In the genomic region with DNA sequence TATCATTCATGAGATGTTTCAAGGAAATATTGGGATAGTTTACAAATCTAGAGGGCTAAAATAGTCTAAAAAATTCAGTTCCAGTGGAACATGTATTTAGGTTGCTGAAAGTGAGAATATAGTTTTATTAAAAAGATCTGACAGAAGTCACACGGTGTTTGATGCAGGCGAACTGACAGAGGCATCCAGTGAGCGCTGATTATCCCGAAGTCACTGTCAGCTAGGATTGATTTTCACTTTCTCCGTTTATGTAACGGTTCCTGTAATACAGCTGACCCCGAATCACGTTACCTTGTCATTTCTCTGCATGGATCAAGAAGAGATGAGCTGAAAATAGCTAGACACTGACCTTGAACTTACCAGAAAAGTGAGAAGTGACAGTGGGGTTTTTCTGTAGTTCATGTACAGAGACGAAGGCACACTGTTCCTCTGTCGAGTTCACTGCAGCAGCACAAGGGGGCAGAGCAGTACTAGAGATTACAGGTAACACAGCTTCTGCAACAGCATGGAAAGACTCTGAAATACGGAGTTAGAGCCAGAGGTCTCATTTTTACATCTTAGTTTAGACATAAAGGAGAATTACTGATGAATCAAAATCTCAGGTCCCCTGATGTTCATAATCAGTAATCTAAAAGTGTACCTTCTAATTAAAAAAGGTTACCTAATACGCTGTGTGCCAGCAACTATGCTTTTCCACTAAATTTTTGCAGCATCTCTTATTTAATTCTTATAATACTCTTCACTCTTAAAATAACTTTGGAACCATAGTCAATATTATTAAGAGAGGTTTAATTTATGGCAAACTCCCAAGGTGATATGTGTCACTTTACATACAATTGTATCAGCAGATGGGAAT, we compare ENCODE assay signal across 9 cellular contexts. TPM values are rescaled to one million over a fixed set of nuclear protein-coding genes. Genes with fewer than 3 reads are reported as not detected.
DNase-seq lines count a peak whose midpoint lies in the region; ATAC-seq and TF ChIP-seq lines count a peak whose summit lies in the region.
"Had no signal": no experiment of that assay in that cellular context is flagged by ENCODE, and none has a peak within 500 bp of the region (broad histone marks: within the 10 kb centered on the region; RNA-seq: fewer than 3 reads in every experiment).

No MANE protein-coding gene starts in this region.

- H2AFZ ChIP-seq in neural cell (ENCODE audit: low read depth, low read length), result no peak overlapping the region

- no peaks in the 10 kb centered on the region for H3K36me3 ChIP-seq in endocrine pancreas (ENCODE audit: control insufficient read depth, insufficient read depth, low read length)
- H3K36me3 ChIP-seq in neural cell (ENCODE audit: insufficient read depth, low read length), result no peaks in the 10 kb centered on the region
- H3K36me3 ChIP-seq in transverse colon, result no peaks in the 10 kb centered on the region

- TF ChIP-seq EP300 in neural cell (conservative IDR thresholded peaks at IDR 0.05; ENCODE audit: poor library complexity, severe bottlenecking) (peak; percentile 11), transverse colon (IDR thresholded peaks at IDR 0.05; ENCODE audit: low read depth) (no peak)

- H3K27ac ChIP-seq in neural cell (ENCODE audit: low read length), result no peak overlapping the region
- no peak overlapping the region for H3K27ac ChIP-seq in transverse colon
- H3K27ac ChIP-seq: HL-60 had no signal

- H3K4me1 ChIP-seq in endocrine pancreas (ENCODE audit: control insufficient read depth, insufficient read depth, low read length) (peaks cover 5% of the 10 kb centered on the region), transverse colon (no peaks in the 10 kb centered on the region)

- H3K9me2 ChIP-seq in neural cell (ENCODE audit: insufficient read depth, low read length), result no peaks in the 10 kb centered on the region

- H4K20me1 ChIP-seq in neural cell (ENCODE audit: insufficient read depth), result no peaks in the 10 kb centered on the region

- H3K27me3 ChIP-seq in endocrine pancreas (ENCODE audit: control insufficient read depth, insufficient read depth, low read length), result peaks cover 2% of the 10 kb centered on the region
- H3K27me3 ChIP-seq in neural cell (ENCODE audit: insufficient read depth, low read depth, low read length), result peaks cover 22% of the 10 kb centered on the region
- H3K27me3 ChIP-seq in transverse colon, result no peaks in the 10 kb centered on the region

- H3K4me2 ChIP-seq in neural cell (ENCODE audit: low read length), result no peak overlapping the region

- TF ChIP-seq POLR2A in transverse colon (IDR thresholded peaks at IDR 0.05), result no peak

- WGBS in transverse colon (ENCODE audit: low coverage in 1 of 2), 2 donors, result 57 to 82% methylated on average over 3 to 12 of the region's 12 CpGs

- no peak overlapping the region for H3K9ac ChIP-seq in endocrine pancreas (ENCODE audit: control insufficient read depth, insufficient read depth, low read length)
- H3K9ac ChIP-seq in neural cell (ENCODE audit: low read length), result no peak overlapping the region

- H3K9me3 ChIP-seq in endocrine pancreas (ENCODE audit: control insufficient read depth, low read length), result no peaks in the 10 kb centered on the region
- H3K9me3 ChIP-seq in neural cell (ENCODE audit: low read length), result no peaks in the 10 kb centered on the region
- no peaks in the 10 kb centered on the region for H3K9me3 ChIP-seq in transverse colon

- no peaks in the 10 kb centered on the region for H3K79me2 ChIP-seq in neural cell (replicated peaks; ENCODE audit: insufficient read depth, low read length)

- intact Hi-C loops in transverse colon (cut with DNase I; ENCODE audit: low total_unique reads), result no loop called here

- DNase-seq in ACHN (peak; percentile 65), NCI-H2196 (lab: John Stamatoyannopoulos, UW; ENCODE audit: unreplicated experiment) (peak; percentile 5), transverse colon (peak; percentile 33)
- DNase-seq in activated CD4-positive, alpha-beta T cell treated with anti-CD3 and anti-CD28 coated beads, Interleukin-2, amount 50 U/mL, for 1 hour, result peak; percentile 54

- H3F3A ChIP-seq in neural cell (ENCODE audit: insufficient read depth, low read length, poor library complexity, severe bottlenecking), result no peaks in the 10 kb centered on the region

- TF ChIP-seq CTCF in neural cell (IDR thresholded peaks at IDR 0.05; ENCODE audit: poor library complexity, severe bottlenecking) (peak; percentile 90), transverse colon (IDR thresholded peaks at IDR 0.05) (peak; percentile 33 to 48 (median 43))

- ATAC-seq in GM18498 (IDR thresholded peaks at IDR 0.05; ENCODE audit: unreplicated experiment) (peak; percentile 86), HG02870 (IDR thresholded peaks at IDR 0.05; ENCODE audit: unreplicated experiment) (peak; percentile 86)

- H3K4me3 ChIP-seq in endocrine pancreas (ENCODE audit: control insufficient read depth, insufficient read depth, low read length), result peak overlapping the region; percentile 19
- H3K4me3 ChIP-seq in neural cell (ENCODE audit: low read length), result peak overlapping the region; percentile 1
- no peak overlapping the region for H3K4me3 ChIP-seq in transverse colon

- in situ Hi-C loops in ACHN (cut with HindIII; ENCODE audit: low pct_ligation_motif_present, low pct_unique_long_range_greater_than_20kb, low sequenced_read_pairs) (no loop called here), transverse colon (cut with MboI; ENCODE audit: low pct_ligation_motif_present in 1 of 4, low pct_unique_long_range_greater_than_20kb in 1 of 4, low sequenced_read_pairs in 3 of 4) (no loop called here)

- TF ChIP-seq RAD21 in neural cell (conservative IDR thresholded peaks at IDR 0.05), result peak; percentile 92

TF ChIP-seq in neural cell, 6 proteins besides CTCF, POLR2A, EP300 and RAD21:
- no peak for TF ChIP-seq MXI1 (conservative IDR thresholded peaks at IDR 0.05; ENCODE audit: poor library complexity, severe bottlenecking)
- no peak for TF ChIP-seq TAF1 (IDR thresholded peaks at IDR 0.05; ENCODE audit: low read depth)
- no peak for TF ChIP-seq POLR2AphosphoS5 (IDR thresholded peaks at IDR 0.05)
- TF ChIP-seq SMC3 (conservative IDR thresholded peaks at IDR 0.05; ENCODE audit: poor library complexity), result peak; percentile 89
- no peak for TF ChIP-seq REST (IDR thresholded peaks at IDR 0.05; ENCODE audit: borderline replicate concordance)
- TF ChIP-seq EZH2 (IDR thresholded peaks at IDR 0.05; ENCODE audit: borderline replicate concordance, insufficient read depth, low read length, poor library complexity, severe bottlenecking), result no peak

RNA-seq across cellular contexts. Expression of gene ARHGAP15, which starts 33.0 kb away (rescaled TPM):
- 0.30 TPM in 1 of 2 replicates, not detected in the other for polyA plus RNA-seq in neural cell
- polyA minus RNA-seq in neural cell, result not detected in 2 replicates
- 10 to 100 TPM in 2 of 4 donors, 1 to 10 TPM in 1, under 1 TPM in 1; 0.80 to 53.1 (median 12.7) TPM for total RNA-seq in transverse colon

Comparison
In these comparisons a context has a peak if more than half of its experiments do, and no peak if none do; other contexts are left out.
1. DNase-seq: peak in every context shown above with its lines; median percentile 65 in ACHN; 54 in activated CD4-positive, alpha-beta T cell treated with anti-CD3 and anti-CD28 coated beads, Interleukin-2, amount 50 U/mL, for 1 hour; 33 in transverse colon; 5 in NCI-H2196.
2. H3K4me3 ChIP-seq: peak in endocrine pancreas (single experiment) and neural cell (single experiment); none in transverse colon (0 of 4).